In genomic region chr20:37711987-37712961, GRCh38 we compare ENCODE assay signal across 13 cellular contexts. TPM values are rescaled to one million over a fixed set of nuclear protein-coding genes. Genes with fewer than 3 reads are reported as not detected.
DNase-seq lines count a peak whose midpoint lies in the region; ATAC-seq and TF ChIP-seq lines count a peak whose summit lies in the region.
"Had no signal": no experiment of that assay in that cellular context is flagged by ENCODE, and none has a peak within 500 bp of the region (broad histone marks: within the 10 kb centered on the region; RNA-seq: fewer than 3 reads in every experiment).

No MANE protein-coding gene starts in this region.

- intact Hi-C loops in left cardiac atrium (cut with DNase I): no loop called here
- intact Hi-C loops in esophagus squamous epithelium (cut with DNase I): no loop called here
- intact Hi-C loops in posterior vena cava (cut with DNase I): no loop called here

- H3K36me3 Mint-ChIP-seq in T-helper 17 cell (ENCODE audit: low read depth) (peaks cover 4% of the 10 kb centered on the region), progenitor cell of endocrine pancreas (ENCODE audit: insufficient read depth) (peaks cover 10% of the 10 kb centered on the region)

- H3K9me3 ChIP-seq in T-helper 17 cell (ENCODE audit: control insufficient read depth, low read length, poor library complexity, severe bottlenecking): no peaks in the 10 kb centered on the region
- no peaks in the 10 kb centered on the region for H3K9me3 ChIP-seq in esophagus squamous epithelium
- H3K9me3 ChIP-seq: ascending aorta had no signal

- peaks cover 0 to 17% (median 0%) of the 10 kb centered on the region in 3 donors for H3K4me1 ChIP-seq in esophagus squamous epithelium

- no peaks in the 10 kb centered on the region for H3K36me3 ChIP-seq in esophagus squamous epithelium
- H3K36me3 ChIP-seq: ascending aorta had no signal

- 69 to 84% methylated on average over 6 to 8 of the region's 9 CpGs for WGBS in esophagus squamous epithelium, 2 donors

- no peak for TF ChIP-seq POLR2A in esophagus squamous epithelium (IDR thresholded peaks at IDR 0.05)

- no peak overlapping the region for H3K4me3 ChIP-seq in esophagus squamous epithelium
- H3K4me3 ChIP-seq: ascending aorta had no signal

- H3K9me3 Mint-ChIP-seq in progenitor cell of endocrine pancreas (ENCODE audit: low read depth): no peaks in the 10 kb centered on the region
- H3K9me3 Mint-ChIP-seq: endodermal cell had no signal

- no peaks in the 10 kb centered on the region for H3K27me3 ChIP-seq in esophagus squamous epithelium
- H3K27me3 ChIP-seq: ascending aorta had no signal

- ATAC-seq in T-helper 17 cell (no peak), left cardiac atrium (peak; percentile 81 to 83), HG03565 (IDR thresholded peaks at IDR 0.05; ENCODE audit: unreplicated experiment) (no peak)

- H3K27me3 Mint-ChIP-seq in T-helper 17 cell (no peaks in the 10 kb centered on the region), progenitor cell of endocrine pancreas (no peaks in the 10 kb centered on the region)

- H3K4me1 Mint-ChIP-seq in T-helper 17 cell: peaks cover 42% of the 10 kb centered on the region
- peaks cover 34% of the 10 kb centered on the region for H3K4me1 Mint-ChIP-seq in progenitor cell of endocrine pancreas (ENCODE audit: low read depth)

- H3K4me3 Mint-ChIP-seq in T-helper 17 cell: no peak overlapping the region
- H3K4me3 Mint-ChIP-seq in progenitor cell of endocrine pancreas (ENCODE audit: low read depth): no peak overlapping the region
- H3K4me3 Mint-ChIP-seq: endodermal cell, mesothelial cell of epicardium had no signal

- peak overlapping the region; percentile 4 for H3K27ac Mint-ChIP-seq in T-helper 17 cell
- peak overlapping the region; percentile 42 for H3K27ac Mint-ChIP-seq in progenitor cell of endocrine pancreas
- H3K27ac Mint-ChIP-seq: mesothelial cell of epicardium had no signal

- no peak for TF ChIP-seq CTCF in progenitor cell of endocrine pancreas (IDR thresholded peaks at IDR 0.05; ENCODE audit: unreplicated experiment)
- TF ChIP-seq CTCF in esophagus squamous epithelium (IDR thresholded peaks at IDR 0.05): no peak

- H3K27ac ChIP-seq in esophagus squamous epithelium: no peak overlapping the region
- H3K27ac ChIP-seq: ascending aorta had no signal

- DNase-seq in NCI-H1092 (lab: John Stamatoyannopoulos, UW) (peak; percentile 79), T-helper 17 cell (no peak), left cardiac atrium (no peak), progenitor cell of endocrine pancreas (ENCODE audit: low spot score, unreplicated experiment) (no peak), esophagus squamous epithelium (lab: John Stamatoyannopoulos, UW) (no peak), hepatic stellate cell (ENCODE audit: low spot score) (no peak), posterior vena cava (ENCODE audit: low spot score) (no peak)
- DNase-seq: activated CD4-positive, alpha-beta T cell treated with anti-CD3 and anti-CD28 coated beads for 4 hours; endodermal cell; NCI-H526 treated with DMSO at 0.1 percent for 48 hours had no signal

RNA-seq across cellular contexts. Expression of gene CTNNBL1, which starts 18.4 kb away (rescaled TPM):
- total RNA-seq in T-helper 17 cell: 10 to 100 TPM; 43.6 to 47.7 TPM
- total RNA-seq in left cardiac atrium: 10 to 100 TPM; 49.8 to 58.6 TPM
- total RNA-seq in progenitor cell of endocrine pancreas: 52.6 and 60.4 TPM in 2 replicates
- total RNA-seq in esophagus squamous epithelium: 10 to 100 TPM; 15.3 to 31.5 (median 27.2) TPM
- 10 to 100 TPM; 44.1 to 54.0 TPM for total RNA-seq in posterior vena cava

Comparison
In these comparisons a context has a peak if more than half of its experiments do, and no peak if none do; other contexts are left out.
1. ATAC-seq: peak in left cardiac atrium (2 of 2); none in T-helper 17 cell (single experiment) and HG03565 (single experiment).